Comparison of ENCODE assay signal across 1 cellular context in genomic region chr11:69636512-69636866, GRCh38.
A peak's percentile ranks its signal among the peaks of the same experiment; 100 is the strongest.
TF ChIP-seq lines count a peak whose summit lies in the region.

No MANE protein-coding gene starts in this region.

TF ChIP-seq in WTC11, 78 proteins besides CTCF, POLR2A, EP300 and RAD21 (continued from another document and continues in another):
- TF ChIP-seq ATF2 (CRISPR knock-in tag; IDR thresholded peaks at IDR 0.05; ENCODE audit: borderline replicate concordance, low read depth) (no peak), ATF3 (CRISPR knock-in tag; conservative IDR thresholded peaks at IDR 0.05) (no peak), STAT6 (CRISPR knock-in tag; conservative IDR thresholded peaks at IDR 0.05; ENCODE audit: low read depth) (no peak), RORB (CRISPR knock-in tag; IDR thresholded peaks at IDR 0.05) (no peak), TP53 (CRISPR knock-in tag; IDR thresholded peaks at IDR 0.05) (peak; percentile 95), ELF4 (CRISPR knock-in tag; IDR thresholded peaks at IDR 0.05; ENCODE audit: low read depth) (no peak), JUN (CRISPR knock-in tag; IDR thresholded peaks at IDR 0.05) (peak; percentile 86; the same call in 1 of the 2 replicates), ZNF317 (CRISPR knock-in tag; IDR thresholded peaks at IDR 0.05; ENCODE audit: borderline replicate concordance, low read depth) (peak; percentile 65), FOXP4 (CRISPR knock-in tag; IDR thresholded peaks at IDR 0.05) (peak; percentile 98), CREM (CRISPR knock-in tag; IDR thresholded peaks at IDR 0.05) (peak; percentile 85), ZBTB21 (CRISPR knock-in tag; IDR thresholded peaks at IDR 0.05; ENCODE audit: borderline replicate concordance) (peak; percentile 89), ZNF532 (CRISPR knock-in tag; IDR thresholded peaks at IDR 0.05; ENCODE audit: borderline replicate concordance) (no peak), NR1H2 (CRISPR knock-in tag; IDR thresholded peaks at IDR 0.05) (no peak), SP1 (CRISPR knock-in tag; conservative IDR thresholded peaks at IDR 0.05) (peak; percentile 79), OVOL2 (CRISPR knock-in tag; IDR thresholded peaks at IDR 0.05; ENCODE audit: borderline replicate concordance) (no peak), SMAD4 (CRISPR knock-in tag; IDR thresholded peaks at IDR 0.05) (peak; percentile 71; the same call in 1 of the 2 replicates), ATF1 (CRISPR knock-in tag; IDR thresholded peaks at IDR 0.05) (0 out of 2 replicates have a peak, but pooled peaks have one; percentile 75), IRF2 (CRISPR knock-in tag; IDR thresholded peaks at IDR 0.05; ENCODE audit: borderline replicate concordance, low read depth) (no peak), NFATC4 (CRISPR knock-in tag; IDR thresholded peaks at IDR 0.05) (no peak), TEAD1 (CRISPR knock-in tag; IDR thresholded peaks at IDR 0.05) (peak; percentile 99), SMAD3 (CRISPR knock-in tag; IDR thresholded peaks at IDR 0.05; ENCODE audit: borderline replicate concordance) (peak; percentile 88), ZNF232 (CRISPR knock-in tag; IDR thresholded peaks at IDR 0.05) (peak; percentile 93; the same call in 1 of the 2 replicates), ZNF423 (CRISPR knock-in tag; IDR thresholded peaks at IDR 0.05) (no peak), ZNF219 (CRISPR knock-in tag; IDR thresholded peaks at IDR 0.05; ENCODE audit: borderline replicate concordance) (peak; percentile 92), MYBL2 (CRISPR knock-in tag; IDR thresholded peaks at IDR 0.05) (peak; percentile 94), SOX15 (CRISPR knock-in tag; IDR thresholded peaks at IDR 0.05) (no peak), PRRX2 (CRISPR knock-in tag; IDR thresholded peaks at IDR 0.05) (no peak)
- TF ChIP-seq, protein P1, sequence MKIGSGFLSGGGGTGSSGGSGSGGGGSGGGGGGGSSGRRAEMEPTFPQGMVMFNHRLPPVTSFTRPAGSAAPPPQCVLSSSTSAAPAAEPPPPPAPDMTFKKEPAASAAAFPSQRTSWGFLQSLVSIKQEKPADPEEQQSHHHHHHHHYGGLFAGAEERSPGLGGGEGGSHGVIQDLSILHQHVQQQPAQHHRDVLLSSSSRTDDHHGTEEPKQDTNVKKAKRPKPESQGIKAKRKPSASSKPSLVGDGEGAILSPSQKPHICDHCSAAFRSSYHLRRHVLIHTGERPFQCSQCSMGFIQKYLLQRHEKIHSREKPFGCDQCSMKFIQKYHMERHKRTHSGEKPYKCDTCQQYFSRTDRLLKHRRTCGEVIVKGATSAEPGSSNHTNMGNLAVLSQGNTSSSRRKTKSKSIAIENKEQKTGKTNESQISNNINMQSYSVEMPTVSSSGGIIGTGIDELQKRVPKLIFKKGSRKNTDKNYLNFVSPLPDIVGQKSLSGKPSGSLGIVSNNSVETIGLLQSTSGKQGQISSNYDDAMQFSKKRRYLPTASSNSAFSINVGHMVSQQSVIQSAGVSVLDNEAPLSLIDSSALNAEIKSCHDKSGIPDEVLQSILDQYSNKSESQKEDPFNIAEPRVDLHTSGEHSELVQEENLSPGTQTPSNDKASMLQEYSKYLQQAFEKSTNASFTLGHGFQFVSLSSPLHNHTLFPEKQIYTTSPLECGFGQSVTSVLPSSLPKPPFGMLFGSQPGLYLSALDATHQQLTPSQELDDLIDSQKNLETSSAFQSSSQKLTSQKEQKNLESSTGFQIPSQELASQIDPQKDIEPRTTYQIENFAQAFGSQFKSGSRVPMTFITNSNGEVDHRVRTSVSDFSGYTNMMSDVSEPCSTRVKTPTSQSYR (CRISPR knock-in tag; IDR thresholded peaks at IDR 0.05): peak; percentile 53; the same call in 1 of the 2 replicates
- TF ChIP-seq, protein P2, sequence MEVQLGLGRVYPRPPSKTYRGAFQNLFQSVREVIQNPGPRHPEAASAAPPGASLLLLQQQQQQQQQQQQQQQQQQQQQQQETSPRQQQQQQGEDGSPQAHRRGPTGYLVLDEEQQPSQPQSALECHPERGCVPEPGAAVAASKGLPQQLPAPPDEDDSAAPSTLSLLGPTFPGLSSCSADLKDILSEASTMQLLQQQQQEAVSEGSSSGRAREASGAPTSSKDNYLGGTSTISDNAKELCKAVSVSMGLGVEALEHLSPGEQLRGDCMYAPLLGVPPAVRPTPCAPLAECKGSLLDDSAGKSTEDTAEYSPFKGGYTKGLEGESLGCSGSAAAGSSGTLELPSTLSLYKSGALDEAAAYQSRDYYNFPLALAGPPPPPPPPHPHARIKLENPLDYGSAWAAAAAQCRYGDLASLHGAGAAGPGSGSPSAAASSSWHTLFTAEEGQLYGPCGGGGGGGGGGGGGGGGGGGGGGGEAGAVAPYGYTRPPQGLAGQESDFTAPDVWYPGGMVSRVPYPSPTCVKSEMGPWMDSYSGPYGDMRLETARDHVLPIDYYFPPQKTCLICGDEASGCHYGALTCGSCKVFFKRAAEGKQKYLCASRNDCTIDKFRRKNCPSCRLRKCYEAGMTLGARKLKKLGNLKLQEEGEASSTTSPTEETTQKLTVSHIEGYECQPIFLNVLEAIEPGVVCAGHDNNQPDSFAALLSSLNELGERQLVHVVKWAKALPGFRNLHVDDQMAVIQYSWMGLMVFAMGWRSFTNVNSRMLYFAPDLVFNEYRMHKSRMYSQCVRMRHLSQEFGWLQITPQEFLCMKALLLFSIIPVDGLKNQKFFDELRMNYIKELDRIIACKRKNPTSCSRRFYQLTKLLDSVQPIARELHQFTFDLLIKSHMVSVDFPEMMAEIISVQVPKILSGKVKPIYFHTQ (CRISPR knock-in tag; IDR thresholded peaks at IDR 0.05): no peak
- TF ChIP-seq, protein P3, sequence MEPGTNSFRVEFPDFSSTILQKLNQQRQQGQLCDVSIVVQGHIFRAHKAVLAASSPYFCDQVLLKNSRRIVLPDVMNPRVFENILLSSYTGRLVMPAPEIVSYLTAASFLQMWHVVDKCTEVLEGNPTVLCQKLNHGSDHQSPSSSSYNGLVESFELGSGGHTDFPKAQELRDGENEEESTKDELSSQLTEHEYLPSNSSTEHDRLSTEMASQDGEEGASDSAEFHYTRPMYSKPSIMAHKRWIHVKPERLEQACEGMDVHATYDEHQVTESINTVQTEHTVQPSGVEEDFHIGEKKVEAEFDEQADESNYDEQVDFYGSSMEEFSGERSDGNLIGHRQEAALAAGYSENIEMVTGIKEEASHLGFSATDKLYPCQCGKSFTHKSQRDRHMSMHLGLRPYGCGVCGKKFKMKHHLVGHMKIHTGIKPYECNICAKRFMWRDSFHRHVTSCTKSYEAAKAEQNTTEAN (CRISPR knock-in tag; IDR thresholded peaks at IDR 0.05): peak; percentile 91
- TF ChIP-seq, protein P4, sequence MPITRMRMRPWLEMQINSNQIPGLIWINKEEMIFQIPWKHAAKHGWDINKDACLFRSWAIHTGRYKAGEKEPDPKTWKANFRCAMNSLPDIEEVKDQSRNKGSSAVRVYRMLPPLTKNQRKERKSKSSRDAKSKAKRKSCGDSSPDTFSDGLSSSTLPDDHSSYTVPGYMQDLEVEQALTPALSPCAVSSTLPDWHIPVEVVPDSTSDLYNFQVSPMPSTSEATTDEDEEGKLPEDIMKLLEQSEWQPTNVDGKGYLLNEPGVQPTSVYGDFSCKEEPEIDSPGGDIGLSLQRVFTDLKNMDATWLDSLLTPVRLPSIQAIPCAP (CRISPR knock-in tag; IDR thresholded peaks at IDR 0.05): peak; percentile 89; the same call in 1 of the 2 replicates
- TF ChIP-seq, protein P5, sequence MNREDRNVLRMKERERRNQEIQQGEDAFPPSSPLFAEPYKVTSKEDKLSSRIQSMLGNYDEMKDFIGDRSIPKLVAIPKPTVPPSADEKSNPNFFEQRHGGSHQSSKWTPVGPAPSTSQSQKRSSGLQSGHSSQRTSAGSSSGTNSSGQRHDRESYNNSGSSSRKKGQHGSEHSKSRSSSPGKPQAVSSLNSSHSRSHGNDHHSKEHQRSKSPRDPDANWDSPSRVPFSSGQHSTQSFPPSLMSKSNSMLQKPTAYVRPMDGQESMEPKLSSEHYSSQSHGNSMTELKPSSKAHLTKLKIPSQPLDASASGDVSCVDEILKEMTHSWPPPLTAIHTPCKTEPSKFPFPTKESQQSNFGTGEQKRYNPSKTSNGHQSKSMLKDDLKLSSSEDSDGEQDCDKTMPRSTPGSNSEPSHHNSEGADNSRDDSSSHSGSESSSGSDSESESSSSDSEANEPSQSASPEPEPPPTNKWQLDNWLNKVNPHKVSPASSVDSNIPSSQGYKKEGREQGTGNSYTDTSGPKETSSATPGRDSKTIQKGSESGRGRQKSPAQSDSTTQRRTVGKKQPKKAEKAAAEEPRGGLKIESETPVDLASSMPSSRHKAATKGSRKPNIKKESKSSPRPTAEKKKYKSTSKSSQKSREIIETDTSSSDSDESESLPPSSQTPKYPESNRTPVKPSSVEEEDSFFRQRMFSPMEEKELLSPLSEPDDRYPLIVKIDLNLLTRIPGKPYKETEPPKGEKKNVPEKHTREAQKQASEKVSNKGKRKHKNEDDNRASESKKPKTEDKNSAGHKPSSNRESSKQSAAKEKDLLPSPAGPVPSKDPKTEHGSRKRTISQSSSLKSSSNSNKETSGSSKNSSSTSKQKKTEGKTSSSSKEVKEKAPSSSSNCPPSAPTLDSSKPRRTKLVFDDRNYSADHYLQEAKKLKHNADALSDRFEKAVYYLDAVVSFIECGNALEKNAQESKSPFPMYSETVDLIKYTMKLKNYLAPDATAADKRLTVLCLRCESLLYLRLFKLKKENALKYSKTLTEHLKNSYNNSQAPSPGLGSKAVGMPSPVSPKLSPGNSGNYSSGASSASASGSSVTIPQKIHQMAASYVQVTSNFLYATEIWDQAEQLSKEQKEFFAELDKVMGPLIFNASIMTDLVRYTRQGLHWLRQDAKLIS (CRISPR knock-in tag; IDR thresholded peaks at IDR 0.05; ENCODE audit: borderline replicate concordance): no peak
